Comparison of ENCODE assay signal across 19 cellular contexts in the genomic region with DNA sequence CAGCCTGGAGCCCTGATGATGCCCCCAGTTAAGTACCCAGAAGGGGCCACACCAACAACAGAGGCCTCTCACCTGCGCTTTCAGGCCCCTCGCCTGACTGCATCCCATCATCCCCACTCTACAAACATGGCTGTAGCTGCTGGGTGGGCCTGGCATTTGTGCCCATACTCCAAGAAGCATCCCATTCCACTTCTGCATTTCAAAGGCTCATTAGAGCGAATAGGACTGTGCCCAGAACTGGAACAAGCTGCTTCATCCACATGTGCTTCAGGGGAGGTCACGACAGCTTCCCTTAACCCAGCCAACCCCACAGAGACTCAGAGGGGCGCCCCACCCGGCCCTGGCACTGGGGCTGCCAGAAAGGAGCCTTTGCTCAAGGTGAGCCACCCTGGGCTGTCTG.
DNase-seq lines count a peak whose midpoint lies in the region; ATAC-seq and TF ChIP-seq lines count a peak whose summit lies in the region.
"Had no signal": no experiment of that assay in that cellular context is flagged by ENCODE, and none has a peak within 500 bp of the region (broad histone marks: within the 10 kb centered on the region; RNA-seq: fewer than 3 reads in every experiment).

No MANE protein-coding gene starts in this region.

- peak; percentile 72 for DNase-seq in DMS 273 (lab: John Stamatoyannopoulos, UW; ENCODE audit: unreplicated experiment)
- no peak for DNase-seq in DMS 273 treated with DMSO at 0.1 percent for 48 hours (lab: John Stamatoyannopoulos, UW)
- no peak for DNase-seq in Panc1 (ENCODE audit: low read depth, low spot score)
- DNase-seq in hepatocyte (ENCODE audit: low spot score), result no peak
- DNase-seq in renal cortical epithelial cell (ENCODE audit: low read depth), result peak; percentile 52
- DNase-seq: activated CD4-positive, alpha-beta T cell treated with anti-CD3 and anti-CD28 coated beads, Interleukin-2, amount 50 U/mL, for 48 hours; activated naive CD4-positive, alpha-beta T cell; activated T-cell treated with anti-CD3 and anti-CD28 coated beads for 4 hours; effector memory CD8-positive, alpha-beta T cell; NCI-H1436; RPMI8226; stimulated activated CD4-positive, alpha-beta T cell treated with anti-CD3 and anti-CD28 coated beads, Interleukin-2, amount 100 ng/mL, for 48 hours had no signal

- no TSS peak for BruUV-seq in Panc1 (replicated peaks; lab: Mats Ljungman, UMichigan)

- peak; percentile 14; the same call in 1 of the 2 replicates for ATAC-seq in Panc1
- ATAC-seq in GM21526 (IDR thresholded peaks at IDR 0.05; ENCODE audit: low FRiP score, unreplicated experiment), result no peak
- no peak for ATAC-seq in GM21737 (IDR thresholded peaks at IDR 0.05; ENCODE audit: unreplicated experiment)
- ATAC-seq in HG03196 (IDR thresholded peaks at IDR 0.05; ENCODE audit: unreplicated experiment), result no peak
- ATAC-seq: effector memory CD8-positive, alpha-beta T cell had no signal

- intact Hi-C loops in Panc1 (cut with micrococcal nuclease; ENCODE audit: unreplicated experiment), result no loop called here

- peaks cover 21% of the 10 kb centered on the region for H3K79me2 ChIP-seq in hepatocyte

- 89% methylated on average over 6 of the region's 6 CpGs for WGBS in hepatocyte (ENCODE audit: low lambda C conversion rate, missing lambda C conversion rate)

- H3K4me3 ChIP-seq in Panc1 (ENCODE audit: low read depth in 2 of 2, low read length in 2 of 2) (no peak overlapping the region), hepatocyte (no peak overlapping the region)
- H3K4me3 ChIP-seq: GM23338, skin epidermis had no signal

- CTCF ChIA-PET in Panc1 (lab: Charles Lee), result no interaction called here

- no peak overlapping the region for H3K4me2 ChIP-seq in hepatocyte
- H3K4me2 ChIP-seq: GM23338 had no signal

- H3K27me3 ChIP-seq in Panc1 (ENCODE audit: control insufficient read depth, insufficient read depth, low read length) (no peaks in the 10 kb centered on the region), hepatocyte (no peaks in the 10 kb centered on the region)

- in situ Hi-C loops in Panc1 (cut with HindIII; ENCODE audit: low pct_unique_long_range_greater_than_20kb, low sequenced_read_pairs), result loop anchor here (5.0 kb wide), 1 partner anchor 67 kb away; no protein-coding TSS in a partner anchor

- H3K9me3 ChIP-seq in Panc1 (ENCODE audit: control insufficient read depth, insufficient read depth, low read depth, low read length) (no peaks in the 10 kb centered on the region), hepatocyte (ENCODE audit: low read depth) (no peaks in the 10 kb centered on the region)

- H4K20me1 ChIP-seq in hepatocyte (ENCODE audit: insufficient read depth, poor library complexity, severe bottlenecking), result peaks cover 3% of the 10 kb centered on the region

- H3K4me1 ChIP-seq in Panc1 (ENCODE audit: control insufficient read depth, insufficient read depth, low read length) (0 out of 2 replicates have a peak, but pooled peaks cover 7% of the 10 kb centered on the region), hepatocyte (ENCODE audit: insufficient read depth) (peaks cover 12% of the 10 kb centered on the region)
- H3K4me1 ChIP-seq: parathyroid adenoma had no signal

- POLR2A ChIA-PET in Panc1 (lab: Charles Lee), result no interaction called here

- H3K27ac ChIP-seq in Panc1 (ENCODE audit: low read length), result peak overlapping the region; percentile 13
- peak overlapping the region; percentile 66 for H3K27ac ChIP-seq in hepatocyte
- H3K27ac ChIP-seq: 22Rv1, parathyroid adenoma had no signal

- no peak for TF ChIP-seq CTCF in Panc1 (IDR thresholded peaks at IDR 0.05)
- no peak for TF ChIP-seq CTCF in hepatocyte (IDR thresholded peaks at IDR 0.05; ENCODE audit: poor library complexity)

- no peak overlapping the region for H2AFZ ChIP-seq in hepatocyte
- H2AFZ ChIP-seq: GM23338, parathyroid adenoma had no signal

- no peaks in the 10 kb centered on the region for H3K9me2 ChIP-seq in hepatocyte (replicated peaks; ENCODE audit: insufficient read depth)

- H3K36me3 ChIP-seq in Panc1 (ENCODE audit: control insufficient read depth, insufficient read depth, low read length), result no peaks in the 10 kb centered on the region
- no peaks in the 10 kb centered on the region for H3K36me3 ChIP-seq in hepatocyte (replicated peaks; ENCODE audit: insufficient read depth, low read depth)

Comparison
In these comparisons a context has a peak if more than half of its experiments do, and no peak if none do; other contexts are left out.
1. DNase-seq: peak in DMS 273 (single experiment) and renal cortical epithelial cell (single experiment); none in DMS 273 treated with DMSO at 0.1 percent for 48 hours (single experiment), Panc1 (single experiment) and hepatocyte (single experiment).